20 cellular contexts compared by ENCODE assay signal in genomic region chr6:130670142-130670541, GRCh38.
DNase-seq lines count a peak whose midpoint lies in the region; ATAC-seq, FAIRE-seq and TF ChIP-seq lines count a peak whose summit lies in the region.
"Had no signal": no experiment of that assay in that cellular context is flagged by ENCODE, and none has a peak within 500 bp of the region (broad histone marks: within the 10 kb centered on the region; RNA-seq: fewer than 3 reads in every experiment).

No MANE protein-coding gene starts in this region.

- intact Hi-C loops in K562 (cut with micrococcal nuclease), result no loop called here

- TF ChIP-seq EP300 in K562 (IDR thresholded peaks at IDR 0.05; ENCODE audit: low read length), result no peak

- no peak for TF ChIP-seq RAD21 in K562 (CRISPR knock-in tag; conservative IDR thresholded peaks at IDR 0.05 in 1 of 2, IDR thresholded peaks at IDR 0.05 in 1 of 2)

- POLR2A ChIA-PET in HEK293T (lab: Yijun Ruan, JAX), result no interaction called here
- POLR2A ChIA-PET in K562 (lab: Yijun Ruan, JAX), result no interaction called here

- no peak for TF ChIP-seq CTCF in K562 (IDR thresholded peaks at IDR 0.05 in 2 of 3, conservative IDR thresholded peaks at IDR 0.05 in 1 of 3; ENCODE audit: insufficient read depth in 2 of 3, low read depth in 1 of 3, low read length in 3 of 3)

- H3K9me1 ChIP-seq in K562 (ENCODE audit: control insufficient read depth, insufficient read depth, low read length), result no peaks in the 10 kb centered on the region

- no peaks in the 10 kb centered on the region for H3K4me1 ChIP-seq in K562 (replicated peaks in 1 of 2; ENCODE audit: control insufficient read depth in 2 of 2, insufficient read depth in 2 of 2, low read length in 2 of 2)
- H3K4me1 ChIP-seq in GM23248 (ENCODE audit: insufficient read depth), result peaks cover 19% of the 10 kb centered on the region

- H2AFZ ChIP-seq in K562 (ENCODE audit: low read depth, low read length) (no peak overlapping the region), GM23248 (no peak overlapping the region)

- TF ChIP-seq POLR2A in K562 (conservative IDR thresholded peaks at IDR 0.05), result no peak

- no peak overlapping the region for H3K4me3 ChIP-seq in K562
- H3K4me3 ChIP-seq in GM23248, result no peak overlapping the region
- H3K4me3 ChIP-seq: suprapubic skin had no signal

- WGBS in K562 (ENCODE audit: insufficient coverage, low coverage, missing lambda C conversion rate), result under 1% methylated on average over 6 of the region's 6 CpGs
- WGBS in GM23248 (ENCODE audit: low coverage in 1 of 2, low lambda C conversion rate in 2 of 2, missing lambda C conversion rate in 2 of 2), 2 experiments, result 38 to 39% methylated on average over 6 of the region's 6 CpGs

- H3K79me2 ChIP-seq in K562 (ENCODE audit: control insufficient read depth, insufficient read depth, low read length), result no peaks in the 10 kb centered on the region
- no peaks in the 10 kb centered on the region for H3K79me2 ChIP-seq in GM23248 (ENCODE audit: insufficient read depth)

- no peak overlapping the region for H3K9ac ChIP-seq in K562 (ENCODE audit: insufficient read depth in 1 of 2, low read depth in 2 of 2, low read length in 2 of 2)
- no peak overlapping the region for H3K9ac ChIP-seq in GM23248
- H3K9ac ChIP-seq: KMS-11 had no signal

- H3K27me3 ChIP-seq in K562 (ENCODE audit: control insufficient read depth in 2 of 2, insufficient read depth in 2 of 2, low read length in 2 of 2), result no peaks in the 10 kb centered on the region
- H3K27me3 ChIP-seq in GM23248 (replicated peaks; ENCODE audit: insufficient read depth), result no peaks in the 10 kb centered on the region
- H3K27me3 ChIP-seq: suprapubic skin had no signal

- H3K27ac ChIP-seq in K562 (ENCODE audit: extremely low read depth, low read depth, low read length) (no peak overlapping the region), GM23248 (no peak overlapping the region)
- H3K27ac ChIP-seq: KMS-11, suprapubic skin had no signal

- CTCF ChIA-PET in HEK293T (lab: Yijun Ruan, JAX), result no interaction called here
- CTCF ChIA-PET in K562 (lab: Yijun Ruan, JAX; ENCODE audit: low intra/inter-chr PET ratio), result no interaction called here

- H3K36me3 ChIP-seq in K562 (ENCODE audit: control insufficient read depth, insufficient read depth, low read length) (no peaks in the 10 kb centered on the region), GM23248 (ENCODE audit: low read depth) (no peaks in the 10 kb centered on the region)
- H3K36me3 ChIP-seq: suprapubic skin had no signal

- H3K4me2 ChIP-seq in K562 (ENCODE audit: insufficient read depth, low read length) (no peak overlapping the region), GM23248 (ENCODE audit: unreplicated experiment) (no peak overlapping the region)
- H3K4me2 ChIP-seq: KMS-11 had no signal

- no TSS peak for BruUV-seq in K562 (replicated peaks; lab: Mats Ljungman, UMichigan)

- FAIRE-seq in K562 (lab: Jason Lieb, UNC), result no peak
- FAIRE-seq: endothelial cell of umbilical vein had no signal

- H3K9me3 ChIP-seq in K562 (replicated peaks; ENCODE audit: control insufficient read depth, insufficient read depth, low read depth, low read length) (no peaks in the 10 kb centered on the region), GM23248 (ENCODE audit: low read depth) (no peaks in the 10 kb centered on the region)
- H3K9me3 ChIP-seq: suprapubic skin had no signal

- ATAC-seq in K562, result no peak
- no peak for ATAC-seq in left lobe of liver
- ATAC-seq: left colon, natural killer cell, Right ventricle myocardium inferior had no signal

- peak; percentile 12 for DNase-seq in HEK293T (ENCODE audit: extremely low spot score)
- DNase-seq in NCI-H69 (lab: John Stamatoyannopoulos, UW), result peak; percentile 22
- no peak for DNase-seq in K562 (ENCODE audit: extremely low read depth in 1 of 4, low spot score in 3 of 4)
- peak; percentile 13 for DNase-seq in pons (ENCODE audit: low spot score)
- no peak for DNase-seq in left lobe of liver (ENCODE audit: low spot score)
- DNase-seq in GM23248, result no peak
- DNase-seq in activated CD8-positive, alpha-beta memory T cell treated with anti-CD3 and anti-CD28 coated beads, Interleukin-2, amount 50 U/mL, for 4 hours, result no peak
- DNase-seq: activated CD4-positive, alpha-beta T cell treated with anti-CD3 and anti-CD28 coated beads for 48 hours; AML-193; anterior cingulate cortex; CD8-positive, alpha-beta memory T cell; GF-D8; head of caudate nucleus; left colon; natural killer cell; NCI-H2081 had no signal

- in situ Hi-C loops in K562 (cut with MboI), result no loop called here
- in situ Hi-C loops in GM23248 (cut with MboI), result no loop called here

- peaks cover 4% of the 10 kb centered on the region; the same call in 1 of the 2 replicates for H3F3A ChIP-seq in GM23248 (ENCODE audit: insufficient read depth)

- H4K20me1 ChIP-seq in K562 (replicated peaks; ENCODE audit: control insufficient read depth, insufficient read depth, low read length), result no peaks in the 10 kb centered on the region
- H4K20me1 ChIP-seq in GM23248 (ENCODE audit: insufficient read depth), result no peaks in the 10 kb centered on the region

- H3K9me2 ChIP-seq in GM23248 (ENCODE audit: insufficient read depth), result no peaks in the 10 kb centered on the region

TF ChIP-seq in HEK293T, 16 proteins besides CTCF, POLR2A, EP300 and RAD21:
- TF ChIP-seq SUZ12 (IDR thresholded peaks at IDR 0.05) (no peak), ELF4 (IDR thresholded peaks at IDR 0.05) (no peak)
TF ChIP-seq in HEK293T: peak in this region for 0.

TF ChIP-seq in K562, 482 proteins besides CTCF, POLR2A, EP300 and RAD21:
- TF ChIP-seq ETS2 (tag; IDR thresholded peaks at IDR 0.05; ENCODE audit: borderline replicate concordance, poor library complexity, severe bottlenecking), result no peak
- TF ChIP-seq MAFG (tag; conservative IDR thresholded peaks at IDR 0.05), result no peak
- TF ChIP-seq MEIS2 (IDR thresholded peaks at IDR 0.05; ENCODE audit: partially characterized antibody), result peak; percentile 17
- no peak for TF ChIP-seq RREB1 (CRISPR knock-in tag; IDR thresholded peaks at IDR 0.05)
- no peak for TF ChIP-seq ZNF175 (CRISPR knock-in tag; IDR thresholded peaks at IDR 0.05; ENCODE audit: low read depth)
- no peak for TF ChIP-seq TEAD2 (tag; IDR thresholded peaks at IDR 0.05)
- no peak for TF ChIP-seq COPS2 (conservative IDR thresholded peaks at IDR 0.05)
- 0 out of 2 replicates have a peak, but pooled peaks have one; percentile 10 for TF ChIP-seq USF2 (CRISPR knock-in tag; IDR thresholded peaks at IDR 0.05)
- no peak for TF ChIP-seq IRF2 (CRISPR knock-in tag; IDR thresholded peaks at IDR 0.05)

Comparison
In these comparisons a context has a peak if more than half of its experiments do, and no peak if none do; other contexts are left out.
1. DNase-seq: peak in HEK293T (single experiment), NCI-H69 (single experiment) and pons (single experiment); none in K562 (0 of 4), left lobe of liver (single experiment), GM23248 (single experiment) and activated CD8-positive, alpha-beta memory T cell treated with anti-CD3 and anti-CD28 coated beads, Interleukin-2, amount 50 U/mL, for 4 hours (single experiment).